Comparison of ENCODE assay signal across 28 cellular contexts in genomic region chr7:142618655-142619351, GRCh38.
A peak's percentile ranks its signal among the peaks of the same experiment; 100 is the strongest.
DNase-seq lines count a peak whose midpoint lies in the region; ATAC-seq, FAIRE-seq and TF ChIP-seq lines count a peak whose summit lies in the region.
"Had no signal": no experiment of that assay in that cellular context is flagged by ENCODE, and none has a peak within 500 bp of the region (broad histone marks: within the 10 kb centered on the region; RNA-seq: fewer than 3 reads in every experiment).

No MANE protein-coding gene starts in this region.

- no peak overlapping the region for H2BK20ac ChIP-seq in H1 (ENCODE audit: low read length)

- H3K79me1 ChIP-seq in H1 (ENCODE audit: low read depth, low read length) = no peaks in the 10 kb centered on the region

- no peak overlapping the region for H3K9ac ChIP-seq in H1 (replicated peaks in 1 of 4; ENCODE audit: extremely low read depth in 1 of 4, low read depth in 3 of 4, low read length in 3 of 4)

- no peaks in the 10 kb centered on the region for H4K20me1 ChIP-seq in H1 (replicated peaks in 1 of 2; ENCODE audit: control insufficient read depth in 1 of 2, insufficient read depth in 2 of 2, low read length in 2 of 2)

- no peak overlapping the region for H4K8ac ChIP-seq in H1 (ENCODE audit: extremely low read depth, insufficient read depth, low read length)

- H3K36me3 ChIP-seq in CD4-positive, alpha-beta memory T cell (ENCODE audit: insufficient read depth, low read length) = no peaks in the 10 kb centered on the region
- no peaks in the 10 kb centered on the region for H3K36me3 ChIP-seq in H1 (ENCODE audit: control insufficient read depth in 2 of 4, insufficient read depth in 4 of 4, low read length in 3 of 4)
- H3K36me3 ChIP-seq: colonic mucosa, MG63, Peyer's patch, transverse colon had no signal

- no peak overlapping the region for H2BK5ac ChIP-seq in H1 (ENCODE audit: low read depth, low read length)

- no peak overlapping the region for H3K18ac ChIP-seq in H1 (ENCODE audit: extremely low read depth, low read length)

- no peaks in the 10 kb centered on the region for H3K36me3 Mint-ChIP-seq in activated CD4-positive, alpha-beta T cell treated with anti-CD3 and anti-CD28 coated beads, Interleukin-2, amount 10 ng/mL, durations not matched to agents 24 days and 14 days (ENCODE audit: low read depth)
- no peaks in the 10 kb centered on the region for H3K36me3 Mint-ChIP-seq in CD4-positive, alpha-beta memory T cell
- H3K36me3 Mint-ChIP-seq in activated T-helper 1 cell treated with anti-CD3 and anti-CD28 coated beads, Interleukin-12 subunit alpha, Interleukin-12 subunit beta, Interleukin-2, Interleukin-4 antibody, amounts not matched to agents 30 ng/mL and 10 ng/mL and 1 ng/mL, durations not matched to agents 14 hours and 24 hours and 36 hours (ENCODE audit: low read depth) = no peaks in the 10 kb centered on the region
- H3K36me3 Mint-ChIP-seq: mesothelial cell of epicardium, naive B cell had no signal

- peak overlapping the region; percentile 1; the same call in 1 of the 2 replicates for H2AFZ ChIP-seq in H1 (ENCODE audit: low read length)

- peak overlapping the region; percentile 70 for H3K4me3 Mint-ChIP-seq in activated CD4-positive, alpha-beta T cell treated with anti-CD3 and anti-CD28 coated beads, Interleukin-2, amount 10 ng/mL, durations not matched to agents 24 days and 14 days
- peak overlapping the region; percentile 20 to 79 (median 64) for H3K4me3 Mint-ChIP-seq in CD4-positive, alpha-beta memory T cell
- peak overlapping the region; percentile 61 for H3K4me3 Mint-ChIP-seq in activated T-helper 1 cell treated with anti-CD3 and anti-CD28 coated beads, Interleukin-12 subunit alpha, Interleukin-12 subunit beta, Interleukin-2, Interleukin-4 antibody, amounts not matched to agents 30 ng/mL and 10 ng/mL and 1 ng/mL, durations not matched to agents 14 hours and 24 hours and 36 hours
- H3K4me3 Mint-ChIP-seq: mesothelial cell of epicardium, naive B cell had no signal

- no peak overlapping the region for H3K14ac ChIP-seq in H1 (ENCODE audit: insufficient read length)

- H3K4me1 Mint-ChIP-seq in activated CD4-positive, alpha-beta T cell treated with anti-CD3 and anti-CD28 coated beads, Interleukin-2, amount 10 ng/mL, durations not matched to agents 24 days and 14 days = peaks cover 6% of the 10 kb centered on the region
- H3K4me1 Mint-ChIP-seq in CD4-positive, alpha-beta memory T cell = peaks cover 1 to 5% (median 3%) of the 10 kb centered on the region in 4 donors
- H3K4me1 Mint-ChIP-seq in activated T-helper 1 cell treated with anti-CD3 and anti-CD28 coated beads, Interleukin-12 subunit alpha, Interleukin-12 subunit beta, Interleukin-2, Interleukin-4 antibody, amounts not matched to agents 30 ng/mL and 10 ng/mL and 1 ng/mL, durations not matched to agents 14 hours and 24 hours and 36 hours (ENCODE audit: low read depth) = peaks cover 4% of the 10 kb centered on the region
- H3K4me1 Mint-ChIP-seq: mesothelial cell of epicardium, naive B cell had no signal

- no peaks in the 10 kb centered on the region for H3K9me3 ChIP-seq in CD4-positive, alpha-beta memory T cell (ENCODE audit: control insufficient read depth in 1 of 2, low read length in 2 of 2)
- H3K9me3 ChIP-seq in H1 (ENCODE audit: insufficient read depth in 2 of 2, low read depth in 1 of 2, low read length in 1 of 2) = no peaks in the 10 kb centered on the region
- H3K9me3 ChIP-seq: colonic mucosa, MG63, Peyer's patch, psoas muscle, transverse colon had no signal

- no peaks in the 10 kb centered on the region for H3K79me2 ChIP-seq in H1 (ENCODE audit: control insufficient read depth in 1 of 2, insufficient read depth in 2 of 2, low read length in 2 of 2)

- peaks cover 32% of the 10 kb centered on the region for H3K27me3 Mint-ChIP-seq in activated CD4-positive, alpha-beta T cell treated with anti-CD3 and anti-CD28 coated beads, Interleukin-2, amount 10 ng/mL, durations not matched to agents 24 days and 14 days
- H3K27me3 Mint-ChIP-seq in CD4-positive, alpha-beta memory T cell = peaks cover 0 to 3% of the 10 kb centered on the region in 2 donors
- H3K27me3 Mint-ChIP-seq in activated T-helper 1 cell treated with anti-CD3 and anti-CD28 coated beads, Interleukin-12 subunit alpha, Interleukin-12 subunit beta, Interleukin-2, Interleukin-4 antibody, amounts not matched to agents 30 ng/mL and 10 ng/mL and 1 ng/mL, durations not matched to agents 14 hours and 24 hours and 36 hours (ENCODE audit: insufficient read depth) = peaks cover 14% of the 10 kb centered on the region

- no peaks in the 10 kb centered on the region for H3K9me3 Mint-ChIP-seq in activated CD4-positive, alpha-beta T cell treated with anti-CD3 and anti-CD28 coated beads, Interleukin-2, amount 10 ng/mL, durations not matched to agents 24 days and 14 days
- no peaks in the 10 kb centered on the region for H3K9me3 Mint-ChIP-seq in CD4-positive, alpha-beta memory T cell
- no peaks in the 10 kb centered on the region for H3K9me3 Mint-ChIP-seq in activated T-helper 1 cell treated with anti-CD3 and anti-CD28 coated beads, Interleukin-12 subunit alpha, Interleukin-12 subunit beta, Interleukin-2, Interleukin-4 antibody, amounts not matched to agents 30 ng/mL and 10 ng/mL and 1 ng/mL, durations not matched to agents 14 hours and 24 hours and 36 hours
- H3K9me3 Mint-ChIP-seq: mesothelial cell of epicardium, naive B cell had no signal

- TF ChIP-seq CTCF in H1 (IDR thresholded peaks at IDR 0.05; ENCODE audit: control extremely low read depth in 1 of 3, insufficient read depth in 1 of 3, low read depth in 1 of 3, low read length in 3 of 3) = no peak

- H3K27ac Mint-ChIP-seq in activated CD4-positive, alpha-beta T cell treated with anti-CD3 and anti-CD28 coated beads, Interleukin-2, amount 10 ng/mL, durations not matched to agents 24 days and 14 days = peak overlapping the region; percentile 72
- peak overlapping the region; percentile 31 to 84 (median 65) for H3K27ac Mint-ChIP-seq in CD4-positive, alpha-beta memory T cell
- peak overlapping the region; percentile 34 for H3K27ac Mint-ChIP-seq in activated T-helper 1 cell treated with anti-CD3 and anti-CD28 coated beads, Interleukin-12 subunit alpha, Interleukin-12 subunit beta, Interleukin-2, Interleukin-4 antibody, amounts not matched to agents 30 ng/mL and 10 ng/mL and 1 ng/mL, durations not matched to agents 14 hours and 24 hours and 36 hours
- H3K27ac Mint-ChIP-seq: mesothelial cell of epicardium had no signal

- no peak overlapping the region for H2BK120ac ChIP-seq in H1 (replicated peaks; ENCODE audit: low read depth, low read length)

- no peaks in the 10 kb centered on the region for H3K27me3 ChIP-seq in CD4-positive, alpha-beta memory T cell (ENCODE audit: insufficient read depth, low read length)
- H3K27me3 ChIP-seq in H1 (replicated peaks in 1 of 4; ENCODE audit: control insufficient read depth in 3 of 4, extremely low read depth in 1 of 4, insufficient read depth in 3 of 4, low read length in 3 of 4) = no peaks in the 10 kb centered on the region; a peak in 1 of 7 replicates
- H3K27me3 ChIP-seq: colonic mucosa, MG63, Peyer's patch had no signal

- no peak for DNase-seq in activated CD4-positive, alpha-beta T cell treated with anti-CD3 and anti-CD28 coated beads, Interleukin-2, amount 10 ng/mL, durations not matched to agents 24 days and 14 days
- DNase-seq in activated CD4-positive, alpha-beta T cell treated with anti-CD3 and anti-CD28 coated beads for 4 hours = no peak
- no peak for DNase-seq in CD4-positive, alpha-beta memory T cell
- DNase-seq in activated T-helper 1 cell treated with anti-CD3 and anti-CD28 coated beads, Interleukin-12 subunit alpha, Interleukin-12 subunit beta, Interleukin-2, Interleukin-4 antibody, amounts not matched to agents 30 ng/mL and 10 ng/mL and 1 ng/mL, durations not matched to agents 14 hours and 24 hours and 36 hours (ENCODE audit: low spot score) = no peak
- DNase-seq in H1 (ENCODE audit: low read depth in 1 of 2, low spot score in 2 of 2) (no peak), NCI-H510A treated with DMSO at 0.1 percent for 48 hours (lab: John Stamatoyannopoulos, UW) (no peak)
- DNase-seq: activated CD4-positive, CD25-positive, alpha-beta regulatory T cell; activated effector memory CD4-positive, alpha-beta T cell treated with anti-CD3 and anti-CD28 coated beads, Interleukin-2, amount 50 U/mL, for 16 hours; aorta; colonic mucosa; effector CD8-positive, alpha-beta T cell; head of caudate nucleus; KG1; MG63; naive B cell; NCI-H1417 treated with DMSO at 0.1 percent for 48 hours; NCI-H2081; NCI-H2227 treated with DMSO at 0.1 percent for 48 hours; occipital lobe; Peyer's patch; psoas muscle; SHP77 treated with DMSO at 0.1 percent for 48 hours; transverse colon had no signal

- H3K4me1 ChIP-seq in CD4-positive, alpha-beta memory T cell (ENCODE audit: insufficient read depth, low read length) = no peaks in the 10 kb centered on the region
- H3K4me1 ChIP-seq in H1 (replicated peaks in 1 of 4; ENCODE audit: control insufficient read depth in 3 of 4, insufficient read depth in 4 of 4, low read length in 3 of 4) = peaks cover 0 to 2% (median 0%) of the 10 kb centered on the region in 4 experiments; a peak in 1 of 7 replicates
- H3K4me1 ChIP-seq: colonic mucosa, Peyer's patch, psoas muscle, transverse colon had no signal

- H3K4ac ChIP-seq in H1 (replicated peaks; ENCODE audit: insufficient read length, low read depth, low read length) = no peak overlapping the region

- peak overlapping the region; percentile 38 for H3K27ac ChIP-seq in CD4-positive, alpha-beta memory T cell (ENCODE audit: low read depth, low read length)
- no peak overlapping the region for H3K27ac ChIP-seq in H1 (ENCODE audit: low read depth, low read length)
- H3K27ac ChIP-seq: colonic mucosa, Peyer's patch, psoas muscle, transverse colon had no signal

- no peak overlapping the region for H4K91ac ChIP-seq in H1 (replicated peaks; ENCODE audit: insufficient read length, low read length)

- no peak overlapping the region for H2AK5ac ChIP-seq in H1 (ENCODE audit: low read depth, low read length)

- no peak overlapping the region for H3K23ac ChIP-seq in H1 (ENCODE audit: insufficient read length)

- no peak overlapping the region for H3K4me3 ChIP-seq in CD4-positive, alpha-beta memory T cell (ENCODE audit: low read length in 2 of 2)
- H3K4me3 ChIP-seq in H1 (ENCODE audit: extremely low read depth in 1 of 4, insufficient read depth in 2 of 4, low read depth in 3 of 4, low read length in 4 of 4) = no peak overlapping the region
- H3K4me3 ChIP-seq: colonic mucosa, MG63, Peyer's patch, psoas muscle, transverse colon had no signal

- intact Hi-C loops in activated CD4-positive, alpha-beta T cell treated with anti-CD3 and anti-CD28 coated beads, Interleukin-2, amount 10 ng/mL, durations not matched to agents 24 days and 14 days (cut with micrococcal nuclease) = no loop called here
- intact Hi-C loops in CD4-positive, alpha-beta memory T cell (cut with micrococcal nuclease) = loop anchor here (5.0 kb wide), 1 partner anchor 178 kb away; no protein-coding TSS in a partner anchor
- intact Hi-C loops in activated T-helper 1 cell treated with anti-CD3 and anti-CD28 coated beads, Interleukin-12 subunit alpha, Interleukin-12 subunit beta, Interleukin-2, Interleukin-4 antibody, amounts not matched to agents 30 ng/mL and 10 ng/mL and 1 ng/mL, durations not matched to agents 14 hours and 24 hours and 36 hours (cut with micrococcal nuclease) = no loop called here

- no peak overlapping the region for H2BK15ac ChIP-seq in H1 (ENCODE audit: low read length)

- POLR2A ChIA-PET in CD4-positive, alpha-beta memory T cell (lab: Charles Lee; ENCODE audit: partially characterized antibody) = interaction anchor here (3.5 to 5.1 kb wide), 3 partner anchors 170 to 191 kb away, joined by 42 to 65 read pairs (median 59); no protein-coding TSS in a partner anchor
- POLR2A ChIA-PET in H1 (lab: Charles Lee; ENCODE audit: partially characterized antibody) = no interaction called here

- no peak overlapping the region for H3K56ac ChIP-seq in H1 (replicated peaks; ENCODE audit: insufficient read length, low read depth, low read length)

- TF ChIP-seq RAD21 in H1 (IDR thresholded peaks at IDR 0.05 in 1 of 2, conservative IDR thresholded peaks at IDR 0.05 in 1 of 2; ENCODE audit: low read depth in 2 of 2, low read length in 2 of 2) = no peak

- H4K5ac ChIP-seq in H1 (ENCODE audit: insufficient read length, low read depth, low read length) = no peak overlapping the region

- CTCF ChIA-PET in CD4-positive, alpha-beta memory T cell (lab: Charles Lee; ENCODE audit: partially characterized antibody) = no interaction called here
- CTCF ChIA-PET in H1 (lab: Charles Lee; ENCODE audit: partially characterized antibody) = interaction anchor here (0.6 to 1.5 kb wide), 5 partner anchors 9 to 165 kb away, joined by 3 to 5 read pairs (median 3); no protein-coding TSS in a partner anchor

- no peak for TF ChIP-seq EP300 in H1 (IDR thresholded peaks at IDR 0.05; ENCODE audit: borderline replicate concordance in 1 of 2, low read depth in 2 of 2, low read length in 2 of 2)

- WGBS in H1 (ENCODE audit: extremely low coverage in 1 of 2, insufficient coverage in 1 of 2, insufficient read length in 1 of 2, insufficient replicate concordance in 2 of 2, low coverage in 1 of 2, low lambda C conversion rate in 2 of 2, missing lambda C conversion rate in 1 of 2), 2 experiments = 93% methylated on average over 9 of the region's 9 CpGs; no CpG with 5 or more reads in 1 of the 2 experiments

- no peak for FAIRE-seq in H1 (lab: Jason Lieb, UNC)
- FAIRE-seq: keratinocyte had no signal

- H2BK12ac ChIP-seq in H1 (ENCODE audit: low read depth, low read length) = no peak overlapping the region

- H3K23me2 ChIP-seq in H1 (ENCODE audit: low read depth, low read length) = no peaks in the 10 kb centered on the region; the same call in 1 of the 2 replicates

- no peak overlapping the region for H3K4me2 ChIP-seq in H1 (ENCODE audit: insufficient read depth in 1 of 2, low read depth in 2 of 2, low read length in 2 of 2)

- no peak for TF ChIP-seq POLR2A in H1 (IDR thresholded peaks at IDR 0.05; ENCODE audit: control extremely low read depth in 1 of 2, low read depth in 2 of 2, low read length in 2 of 2)

- ATAC-seq in HG03469 (IDR thresholded peaks at IDR 0.05; ENCODE audit: unreplicated experiment) = no peak
- no peak for ATAC-seq in GM18873 (IDR thresholded peaks at IDR 0.05; ENCODE audit: low FRiP score, unreplicated experiment)
- ATAC-seq: HCT116, psoas muscle had no signal
